In genomic region chr9:4740623-4741364, GRCh38 we compare ENCODE assay signal across 8 cellular contexts. TPM values are rescaled to one million over a fixed set of nuclear protein-coding genes. Genes with fewer than 3 reads are reported as not detected.
DNase-seq lines count a peak whose midpoint lies in the region; ATAC-seq, FAIRE-seq and TF ChIP-seq lines count a peak whose summit lies in the region.

Gene AK3, minus strand, starts transcription at chr9:4741202. Its CDS starts 115 bp downstream, at chr9:4741087.

- intact Hi-C loops in breast epithelium (cut with DNase I; ENCODE audit: low total_unique reads) = no loop called here

- peaks cover 6% of the 10 kb centered on the region; the same call in 1 of the 2 replicates for H3K36me3 ChIP-seq in WERI-Rb-1
- H3K36me3 ChIP-seq in breast epithelium = no peaks in the 10 kb centered on the region
- H3K36me3 ChIP-seq in small intestine (ENCODE audit: control insufficient read depth in 2 of 2, insufficient read depth in 2 of 2, low read length in 2 of 2) = no peaks in the 10 kb centered on the region

- H3K9me3 ChIP-seq in WERI-Rb-1 (ENCODE audit: severe bottlenecking) = no peaks in the 10 kb centered on the region
- no peaks in the 10 kb centered on the region for H3K9me3 ChIP-seq in breast epithelium
- H3K9me3 ChIP-seq in small intestine (ENCODE audit: control insufficient read depth, low read depth) = no peaks in the 10 kb centered on the region

- peak; percentile 57 for DNase-seq in A172 (ENCODE audit: low spot score)
- DNase-seq in NCI-H2107 treated with DMSO at 0.1 percent for 48 hours (lab: John Stamatoyannopoulos, UW; ENCODE audit: unreplicated experiment) = peak; percentile 40
- DNase-seq in WERI-Rb-1 = peak; percentile 90
- peak; percentile 77 to 86 for DNase-seq in breast epithelium (ENCODE audit: low spot score in 2 of 2)
- DNase-seq in iPS-NIHi11 (ENCODE audit: low spot score) = peak; percentile 97
- peak; percentile 85 for DNase-seq in small intestine

- H3K27me3 ChIP-seq in WERI-Rb-1 (ENCODE audit: insufficient read depth, low read depth, severe bottlenecking) (no peaks in the 10 kb centered on the region), breast epithelium (no peaks in the 10 kb centered on the region), small intestine (ENCODE audit: control insufficient read depth in 2 of 2, insufficient read depth in 2 of 2, low read length in 2 of 2) (no peaks in the 10 kb centered on the region)

- 0 to 1% (median 0%) methylated on average over 56 to 84 of the region's 84 CpGs for WGBS in small intestine, 3 donors

- H3K27ac ChIP-seq in WERI-Rb-1 (peak within 1 kb of the TSS; percentile 71), breast epithelium (peak within 1 kb of the TSS; percentile 94 to 98), small intestine (ENCODE audit: low read depth in 1 of 2, low read length in 1 of 2) (peak within 1 kb of the TSS; percentile 97 to 99)

- H3K4me3 ChIP-seq in WERI-Rb-1 (ENCODE audit: low read depth, low read length) (peak within 1 kb of the TSS; percentile 95), breast epithelium (peak within 1 kb of the TSS; percentile 73 to 87 (median 76)), small intestine (ENCODE audit: low read depth in 1 of 2, low read length in 2 of 2) (peak within 1 kb of the TSS; percentile 79 to 92)

- TF ChIP-seq CTCF in WERI-Rb-1 (IDR thresholded peaks at IDR 0.05; ENCODE audit: low read depth, low read length) = peak; percentile 50; the same call in 1 of the 2 replicates
- TF ChIP-seq CTCF in breast epithelium (IDR thresholded peaks at IDR 0.05) = peak in 1 of 3 donors; percentile 10

- FAIRE-seq in small intestine (lab: Jason Lieb, UNC) = no peak

- ATAC-seq in GM18511 (IDR thresholded peaks at IDR 0.05; ENCODE audit: unreplicated experiment) = peak; percentile 92
- ATAC-seq in HG02981 (IDR thresholded peaks at IDR 0.05; ENCODE audit: unreplicated experiment) = peak; percentile 92

- peak; percentile 29 for TF ChIP-seq POLR2A in breast epithelium (IDR thresholded peaks at IDR 0.05)

- H3K4me1 ChIP-seq in breast epithelium (peaks cover 0 to 5% of the 10 kb centered on the region in 2 donors), small intestine (ENCODE audit: control insufficient read depth in 2 of 2, insufficient read depth in 1 of 2, low read depth in 1 of 2, low read length in 1 of 2) (peaks cover 0 to 2% of the 10 kb centered on the region in 2 donors)

RNA-seq across cellular contexts. Expression of gene AK3, which starts in this region (rescaled TPM):
- total RNA-seq in A172 (2014; rRNA removed; shearing (Covaris generic)) = 41.8 and 47.8 TPM in 2 replicates
- total RNA-seq in breast epithelium = 100 to 1,000 TPM in 1 of 3 donors, 10 to 100 TPM in 2; 80.3 to 123 (median 84.6) TPM
- 10 to 100 TPM; 45.4 to 66.4 (median 48.4) TPM for polyA plus RNA-seq in small intestine

Comparison
In these comparisons a context has a peak if more than half of its experiments do, and no peak if none do; other contexts are left out.
1. Peak in every context shown above with its lines: DNase-seq, ATAC-seq, H3K4me3 ChIP-seq and H3K27ac ChIP-seq.
2. DNase-seq: peak in every context shown above with its lines; median percentile 97 in iPS-NIHi11; 90 in WERI-Rb-1; 85 in small intestine; 82 in breast epithelium; 57 in A172; 40 in NCI-H2107 treated with DMSO at 0.1 percent for 48 hours.